ENCODE assay signal across 1 cellular context in the genomic region with DNA sequence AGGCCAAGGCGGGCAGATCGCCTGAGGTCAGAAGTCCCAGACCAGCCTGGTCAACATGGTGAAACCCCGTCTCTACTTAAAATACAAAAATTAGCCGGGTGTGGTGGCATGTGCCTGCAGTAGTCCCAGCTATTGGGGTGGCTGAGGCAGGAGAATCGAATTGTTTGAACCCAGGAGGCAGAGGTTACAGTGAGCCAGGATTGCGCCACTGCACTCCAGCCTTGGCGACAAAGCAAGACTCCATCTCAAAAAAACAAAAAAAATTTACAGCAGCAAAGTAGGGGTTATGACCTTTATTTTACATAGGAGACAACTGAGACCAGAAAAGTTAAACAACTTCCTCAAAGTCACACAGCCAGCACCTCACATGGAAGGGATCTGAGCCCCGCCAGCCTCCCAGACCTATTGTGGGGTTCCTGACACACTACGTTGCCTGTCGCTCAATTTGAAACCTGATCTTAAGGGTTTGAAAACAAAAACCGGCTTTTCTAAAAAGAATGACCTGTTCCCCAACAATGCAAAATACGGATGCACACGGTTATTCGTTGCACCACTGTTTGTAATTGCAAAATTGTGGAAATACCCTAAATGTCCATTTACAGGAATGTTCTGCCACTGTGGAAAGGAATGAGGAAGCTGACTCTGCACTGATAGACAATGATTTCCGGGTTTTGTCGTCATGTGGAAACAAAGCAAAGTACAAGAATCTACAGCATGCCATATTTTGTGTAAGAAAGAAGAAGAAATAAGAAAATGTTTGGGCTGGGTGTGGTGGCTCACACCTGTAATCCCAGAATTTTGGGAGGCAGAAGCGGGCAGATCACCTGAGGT.
TF ChIP-seq lines count a peak whose summit lies in the region.

No MANE protein-coding gene starts in this region.

TF ChIP-seq in HepG2, 621 proteins besides CTCF, POLR2A, EP300 and RAD21 (continued from another document and continues in another):
- TF ChIP-seq, protein P1, sequence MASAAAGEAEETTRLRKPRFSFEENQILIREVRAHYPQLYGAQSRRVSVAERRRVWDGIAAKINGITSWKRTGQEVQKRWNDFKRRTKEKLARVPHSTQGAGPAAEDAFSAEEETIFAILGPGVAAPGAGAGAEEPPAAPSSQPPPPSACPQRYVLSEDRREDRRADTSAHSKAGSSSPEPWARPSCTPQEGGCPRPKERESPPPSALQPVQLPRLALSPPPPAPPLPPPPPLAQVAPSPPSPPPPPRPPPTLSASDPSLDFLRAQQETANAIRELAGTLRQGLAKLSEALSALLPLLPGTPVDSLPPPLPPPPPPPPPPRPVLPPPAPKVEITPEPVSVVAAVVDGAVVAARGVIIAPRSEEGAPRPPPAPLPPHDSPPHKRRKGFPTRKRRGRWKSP (CRISPR knock-in tag; IDR thresholded peaks at IDR 0.05): no peak
- TF ChIP-seq ZSCAN12 (CRISPR knock-in tag; IDR thresholded peaks at IDR 0.05) (no peak), NCOA1 (CRISPR knock-in tag; IDR thresholded peaks at IDR 0.05) (0 out of 2 replicates have a peak, but pooled peaks have one; percentile 6), SKI (IDR thresholded peaks at IDR 0.05; ENCODE audit: partially characterized antibody) (peak; percentile 11), ZNF562 (CRISPR knock-in tag; IDR thresholded peaks at IDR 0.05; ENCODE audit: borderline replicate concordance) (no peak), FOSL1 (CRISPR knock-in tag; IDR thresholded peaks at IDR 0.05; ENCODE audit: borderline replicate concordance) (no peak), ZNF260 (CRISPR knock-in tag; IDR thresholded peaks at IDR 0.05; ENCODE audit: borderline replicate concordance, low read depth) (no peak), KLF12 (CRISPR knock-in tag; IDR thresholded peaks at IDR 0.05; ENCODE audit: borderline replicate concordance) (no peak; the same call in 1 of the 2 replicates), ZBTB4 (CRISPR knock-in tag; IDR thresholded peaks at IDR 0.05; ENCODE audit: borderline replicate concordance) (no peak), TGIF2 (CRISPR knock-in tag; IDR thresholded peaks at IDR 0.05) (peak; percentile 70), RARG (CRISPR knock-in tag; IDR thresholded peaks at IDR 0.05; ENCODE audit: low read depth) (no peak), FOXK2 (IDR thresholded peaks at IDR 0.05) (peak; percentile 86), RFXAP (CRISPR knock-in tag; IDR thresholded peaks at IDR 0.05; ENCODE audit: borderline replicate concordance) (no peak), ZNF891 (CRISPR knock-in tag; IDR thresholded peaks at IDR 0.05) (no peak), PRMT3 (CRISPR knock-in tag; IDR thresholded peaks at IDR 0.05; ENCODE audit: borderline replicate concordance, low read depth) (0 out of 2 replicates have a peak, but pooled peaks have one; percentile 23), ZNF232 (CRISPR knock-in tag; IDR thresholded peaks at IDR 0.05; ENCODE audit: borderline replicate concordance) (no peak), THAP11 (CRISPR knock-in tag; IDR thresholded peaks at IDR 0.05) (no peak), ARNT (IDR thresholded peaks at IDR 0.05) (no peak), ZNF574 (CRISPR knock-in tag; IDR thresholded peaks at IDR 0.05) (no peak), PAF1 (CRISPR knock-in tag; IDR thresholded peaks at IDR 0.05) (no peak), ASH2L (IDR thresholded peaks at IDR 0.05; ENCODE audit: insufficient read length, low read depth, low read length) (no peak), KLF6 (CRISPR knock-in tag; IDR thresholded peaks at IDR 0.05) (peak; percentile 31; the same call in 1 of the 2 replicates), MAFK (conservative IDR thresholded peaks at IDR 0.05 in 1 of 2, IDR thresholded peaks at IDR 0.05 in 1 of 2; ENCODE audit: low read length in 2 of 2) (peak; percentile 82 to 84), ONECUT2 (CRISPR knock-in tag; IDR thresholded peaks at IDR 0.05) (no peak; the same call in 1 of the 2 replicates), ETV5 (CRISPR knock-in tag; IDR thresholded peaks at IDR 0.05; ENCODE audit: borderline replicate concordance) (peak; percentile 89; the same call in 1 of the 2 replicates), ZNF468 (CRISPR knock-in tag; IDR thresholded peaks at IDR 0.05) (no peak)
- TF ChIP-seq, protein P2, sequence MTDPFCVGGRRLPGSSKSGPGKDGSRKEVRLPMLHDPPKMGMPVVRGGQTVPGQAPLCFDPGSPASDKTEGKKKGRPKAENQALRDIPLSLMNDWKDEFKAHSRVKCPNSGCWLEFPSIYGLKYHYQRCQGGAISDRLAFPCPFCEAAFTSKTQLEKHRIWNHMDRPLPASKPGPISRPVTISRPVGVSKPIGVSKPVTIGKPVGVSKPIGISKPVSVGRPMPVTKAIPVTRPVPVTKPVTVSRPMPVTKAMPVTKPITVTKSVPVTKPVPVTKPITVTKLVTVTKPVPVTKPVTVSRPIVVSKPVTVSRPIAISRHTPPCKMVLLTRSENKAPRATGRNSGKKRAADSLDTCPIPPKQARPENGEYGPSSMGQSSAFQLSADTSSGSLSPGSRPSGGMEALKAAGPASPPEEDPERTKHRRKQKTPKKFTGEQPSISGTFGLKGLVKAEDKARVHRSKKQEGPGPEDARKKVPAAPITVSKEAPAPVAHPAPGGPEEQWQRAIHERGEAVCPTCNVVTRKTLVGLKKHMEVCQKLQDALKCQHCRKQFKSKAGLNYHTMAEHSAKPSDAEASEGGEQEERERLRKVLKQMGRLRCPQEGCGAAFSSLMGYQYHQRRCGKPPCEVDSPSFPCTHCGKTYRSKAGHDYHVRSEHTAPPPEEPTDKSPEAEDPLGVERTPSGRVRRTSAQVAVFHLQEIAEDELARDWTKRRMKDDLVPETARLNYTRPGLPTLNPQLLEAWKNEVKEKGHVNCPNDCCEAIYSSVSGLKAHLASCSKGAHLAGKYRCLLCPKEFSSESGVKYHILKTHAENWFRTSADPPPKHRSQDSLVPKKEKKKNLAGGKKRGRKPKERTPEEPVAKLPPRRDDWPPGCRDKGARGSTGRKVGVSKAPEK (CRISPR knock-in tag; IDR thresholded peaks at IDR 0.05; ENCODE audit: borderline replicate concordance): no peak
- TF ChIP-seq, protein P3, sequence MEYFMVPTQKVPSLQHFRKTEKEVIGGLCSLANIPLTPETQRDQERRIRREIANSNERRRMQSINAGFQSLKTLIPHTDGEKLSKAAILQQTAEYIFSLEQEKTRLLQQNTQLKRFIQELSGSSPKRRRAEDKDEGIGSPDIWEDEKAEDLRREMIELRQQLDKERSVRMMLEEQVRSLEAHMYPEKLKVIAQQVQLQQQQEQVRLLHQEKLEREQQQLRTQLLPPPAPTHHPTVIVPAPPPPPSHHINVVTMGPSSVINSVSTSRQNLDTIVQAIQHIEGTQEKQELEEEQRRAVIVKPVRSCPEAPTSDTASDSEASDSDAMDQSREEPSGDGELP (IDR thresholded peaks at IDR 0.05; ENCODE audit: borderline replicate concordance, low read depth): no peak
- TF ChIP-seq, protein P4, sequence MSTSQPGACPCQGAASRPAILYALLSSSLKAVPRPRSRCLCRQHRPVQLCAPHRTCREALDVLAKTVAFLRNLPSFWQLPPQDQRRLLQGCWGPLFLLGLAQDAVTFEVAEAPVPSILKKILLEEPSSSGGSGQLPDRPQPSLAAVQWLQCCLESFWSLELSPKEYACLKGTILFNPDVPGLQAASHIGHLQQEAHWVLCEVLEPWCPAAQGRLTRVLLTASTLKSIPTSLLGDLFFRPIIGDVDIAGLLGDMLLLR (CRISPR knock-in tag; IDR thresholded peaks at IDR 0.05): no peak
- TF ChIP-seq, protein P5, sequence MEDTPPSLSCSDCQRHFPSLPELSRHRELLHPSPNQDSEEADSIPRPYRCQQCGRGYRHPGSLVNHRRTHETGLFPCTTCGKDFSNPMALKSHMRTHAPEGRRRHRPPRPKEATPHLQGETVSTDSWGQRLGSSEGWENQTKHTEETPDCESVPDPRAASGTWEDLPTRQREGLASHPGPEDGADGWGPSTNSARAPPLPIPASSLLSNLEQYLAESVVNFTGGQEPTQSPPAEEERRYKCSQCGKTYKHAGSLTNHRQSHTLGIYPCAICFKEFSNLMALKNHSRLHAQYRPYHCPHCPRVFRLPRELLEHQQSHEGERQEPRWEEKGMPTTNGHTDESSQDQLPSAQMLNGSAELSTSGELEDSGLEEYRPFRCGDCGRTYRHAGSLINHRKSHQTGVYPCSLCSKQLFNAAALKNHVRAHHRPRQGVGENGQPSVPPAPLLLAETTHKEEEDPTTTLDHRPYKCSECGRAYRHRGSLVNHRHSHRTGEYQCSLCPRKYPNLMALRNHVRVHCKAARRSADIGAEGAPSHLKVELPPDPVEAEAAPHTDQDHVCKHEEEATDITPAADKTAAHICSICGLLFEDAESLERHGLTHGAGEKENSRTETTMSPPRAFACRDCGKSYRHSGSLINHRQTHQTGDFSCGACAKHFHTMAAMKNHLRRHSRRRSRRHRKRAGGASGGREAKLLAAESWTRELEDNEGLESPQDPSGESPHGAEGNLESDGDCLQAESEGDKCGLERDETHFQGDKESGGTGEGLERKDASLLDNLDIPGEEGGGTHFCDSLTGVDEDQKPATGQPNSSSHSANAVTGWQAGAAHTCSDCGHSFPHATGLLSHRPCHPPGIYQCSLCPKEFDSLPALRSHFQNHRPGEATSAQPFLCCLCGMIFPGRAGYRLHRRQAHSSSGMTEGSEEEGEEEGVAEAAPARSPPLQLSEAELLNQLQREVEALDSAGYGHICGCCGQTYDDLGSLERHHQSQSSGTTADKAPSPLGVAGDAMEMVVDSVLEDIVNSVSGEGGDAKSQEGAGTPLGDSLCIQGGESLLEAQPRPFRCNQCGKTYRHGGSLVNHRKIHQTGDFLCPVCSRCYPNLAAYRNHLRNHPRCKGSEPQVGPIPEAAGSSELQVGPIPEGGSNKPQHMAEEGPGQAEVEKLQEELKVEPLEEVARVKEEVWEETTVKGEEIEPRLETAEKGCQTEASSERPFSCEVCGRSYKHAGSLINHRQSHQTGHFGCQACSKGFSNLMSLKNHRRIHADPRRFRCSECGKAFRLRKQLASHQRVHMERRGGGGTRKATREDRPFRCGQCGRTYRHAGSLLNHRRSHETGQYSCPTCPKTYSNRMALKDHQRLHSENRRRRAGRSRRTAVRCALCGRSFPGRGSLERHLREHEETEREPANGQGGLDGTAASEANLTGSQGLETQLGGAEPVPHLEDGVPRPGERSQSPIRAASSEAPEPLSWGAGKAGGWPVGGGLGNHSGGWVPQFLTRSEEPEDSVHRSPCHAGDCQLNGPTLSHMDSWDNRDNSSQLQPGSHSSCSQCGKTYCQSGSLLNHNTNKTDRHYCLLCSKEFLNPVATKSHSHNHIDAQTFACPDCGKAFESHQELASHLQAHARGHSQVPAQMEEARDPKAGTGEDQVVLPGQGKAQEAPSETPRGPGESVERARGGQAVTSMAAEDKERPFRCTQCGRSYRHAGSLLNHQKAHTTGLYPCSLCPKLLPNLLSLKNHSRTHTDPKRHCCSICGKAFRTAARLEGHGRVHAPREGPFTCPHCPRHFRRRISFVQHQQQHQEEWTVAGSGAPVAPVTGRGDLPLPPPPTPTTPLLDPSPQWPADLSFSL (CRISPR knock-in tag; IDR thresholded peaks at IDR 0.05): peak; percentile 75; the same call in 1 of the 2 replicates
- TF ChIP-seq, protein P6, sequence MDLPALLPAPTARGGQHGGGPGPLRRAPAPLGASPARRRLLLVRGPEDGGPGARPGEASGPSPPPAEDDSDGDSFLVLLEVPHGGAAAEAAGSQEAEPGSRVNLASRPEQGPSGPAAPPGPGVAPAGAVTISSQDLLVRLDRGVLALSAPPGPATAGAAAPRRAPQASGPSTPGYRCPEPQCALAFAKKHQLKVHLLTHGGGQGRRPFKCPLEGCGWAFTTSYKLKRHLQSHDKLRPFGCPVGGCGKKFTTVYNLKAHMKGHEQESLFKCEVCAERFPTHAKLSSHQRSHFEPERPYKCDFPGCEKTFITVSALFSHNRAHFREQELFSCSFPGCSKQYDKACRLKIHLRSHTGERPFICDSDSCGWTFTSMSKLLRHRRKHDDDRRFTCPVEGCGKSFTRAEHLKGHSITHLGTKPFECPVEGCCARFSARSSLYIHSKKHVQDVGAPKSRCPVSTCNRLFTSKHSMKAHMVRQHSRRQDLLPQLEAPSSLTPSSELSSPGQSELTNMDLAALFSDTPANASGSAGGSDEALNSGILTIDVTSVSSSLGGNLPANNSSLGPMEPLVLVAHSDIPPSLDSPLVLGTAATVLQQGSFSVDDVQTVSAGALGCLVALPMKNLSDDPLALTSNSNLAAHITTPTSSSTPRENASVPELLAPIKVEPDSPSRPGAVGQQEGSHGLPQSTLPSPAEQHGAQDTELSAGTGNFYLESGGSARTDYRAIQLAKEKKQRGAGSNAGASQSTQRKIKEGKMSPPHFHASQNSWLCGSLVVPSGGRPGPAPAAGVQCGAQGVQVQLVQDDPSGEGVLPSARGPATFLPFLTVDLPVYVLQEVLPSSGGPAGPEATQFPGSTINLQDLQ (CRISPR knock-in tag; IDR thresholded peaks at IDR 0.05): 0 out of 2 replicates have a peak, but pooled peaks have one; percentile 68
